8 cellular contexts compared by ENCODE assay signal in genomic region chr9:9942764-9943424, GRCh38.
DNase-seq lines count a peak whose midpoint lies in the region; ATAC-seq, FAIRE-seq and TF ChIP-seq lines count a peak whose summit lies in the region.

No MANE protein-coding gene starts in this region.

- no peak overlapping the region for H3K4me3 Mint-ChIP-seq in CD8-positive, alpha-beta T cell
- no peak overlapping the region for H3K4me3 Mint-ChIP-seq in activated CD8-positive, alpha-beta memory T cell treated with anti-CD3 and anti-CD28 coated beads, Interleukin-2, amount 10 ng/mL, durations not matched to agents 7 days and 5 days
- H3K4me3 Mint-ChIP-seq in naive thymus-derived CD4-positive, alpha-beta T cell = no peak overlapping the region

- H3K36me3 Mint-ChIP-seq in CD8-positive, alpha-beta T cell = no peaks in the 10 kb centered on the region
- no peaks in the 10 kb centered on the region for H3K36me3 Mint-ChIP-seq in activated CD8-positive, alpha-beta memory T cell treated with anti-CD3 and anti-CD28 coated beads, Interleukin-2, amount 10 ng/mL, durations not matched to agents 7 days and 5 days
- no peaks in the 10 kb centered on the region for H3K36me3 Mint-ChIP-seq in naive thymus-derived CD4-positive, alpha-beta T cell

- no peaks in the 10 kb centered on the region for H3K27me3 Mint-ChIP-seq in CD8-positive, alpha-beta T cell (ENCODE audit: low read depth)
- H3K27me3 Mint-ChIP-seq in activated CD8-positive, alpha-beta memory T cell treated with anti-CD3 and anti-CD28 coated beads, Interleukin-2, amount 10 ng/mL, durations not matched to agents 7 days and 5 days = no peaks in the 10 kb centered on the region
- H3K27me3 Mint-ChIP-seq in naive thymus-derived CD4-positive, alpha-beta T cell = no peaks in the 10 kb centered on the region

- H3K4me3 ChIP-seq in CD8-positive, alpha-beta T cell (ENCODE audit: low read depth, low read length) = no peak overlapping the region
- H3K4me3 ChIP-seq in esophagus squamous epithelium (no peak overlapping the region), suprapubic skin (no peak overlapping the region)
- H3K4me3 ChIP-seq in naive thymus-derived CD4-positive, alpha-beta T cell (ENCODE audit: low read length) = no peak overlapping the region

- intact Hi-C loops in CD8-positive, alpha-beta T cell (cut with DNase I, micrococcal nuclease) = loop anchor here (10.0 kb wide), 2 partner anchors 58 to 338 kb away; no protein-coding TSS in a partner anchor
- intact Hi-C loops in esophagus squamous epithelium (cut with DNase I) = no loop called here
- intact Hi-C loops in naive thymus-derived CD4-positive, alpha-beta T cell (cut with micrococcal nuclease) = loop anchor here in 1 of 2 donors (10.0 kb wide), 1 partner anchor 338 kb away; no protein-coding TSS in a partner anchor

- no peaks in the 10 kb centered on the region for H3K4me1 ChIP-seq in CD8-positive, alpha-beta T cell (ENCODE audit: insufficient read depth, low read length)
- no peaks in the 10 kb centered on the region for H3K4me1 ChIP-seq in esophagus squamous epithelium
- H3K4me1 ChIP-seq in naive thymus-derived CD4-positive, alpha-beta T cell (ENCODE audit: control insufficient read depth in 2 of 2, insufficient read depth in 2 of 2, low read length in 2 of 2) = no peaks in the 10 kb centered on the region
- no peaks in the 10 kb centered on the region for H3K4me1 ChIP-seq in suprapubic skin

- POLR2A ChIA-PET in CD8-positive, alpha-beta T cell (lab: Charles Lee) = no interaction called here
- POLR2A ChIA-PET in naive thymus-derived CD4-positive, alpha-beta T cell (lab: Charles Lee) = no interaction called here

- H3K27ac Mint-ChIP-seq in CD8-positive, alpha-beta T cell = no peak overlapping the region
- no peak overlapping the region for H3K27ac Mint-ChIP-seq in activated CD8-positive, alpha-beta memory T cell treated with anti-CD3 and anti-CD28 coated beads, Interleukin-2, amount 10 ng/mL, durations not matched to agents 7 days and 5 days
- no peak overlapping the region for H3K27ac Mint-ChIP-seq in naive thymus-derived CD4-positive, alpha-beta T cell

- CTCF ChIA-PET in CD8-positive, alpha-beta T cell (lab: Charles Lee) = interaction anchor here (0.6 to 1.8 kb wide), 10 partner anchors 9 to 55 kb away, joined by 3 to 11 read pairs (median 4); no protein-coding TSS in a partner anchor
- CTCF ChIA-PET in activated CD8-positive, alpha-beta memory T cell treated with anti-CD3 and anti-CD28 coated beads, Interleukin-2, amount 10 ng/mL, durations not matched to agents 7 days and 5 days (lab: Charles Lee) = interaction anchor here (0.7 to 1.8 kb wide), 9 partner anchors 9 to 141 kb away, joined by 3 to 6 read pairs (median 4); no protein-coding TSS in a partner anchor
- CTCF ChIA-PET in naive thymus-derived CD4-positive, alpha-beta T cell (lab: Charles Lee) = interaction anchor here (0.7 to 0.8 kb wide), 2 partner anchors 8 to 18 kb away, joined by 3 read pairs; no protein-coding TSS in a partner anchor

- H3K4me1 Mint-ChIP-seq in CD8-positive, alpha-beta T cell (ENCODE audit: low read depth) = no peaks in the 10 kb centered on the region
- H3K4me1 Mint-ChIP-seq in activated CD8-positive, alpha-beta memory T cell treated with anti-CD3 and anti-CD28 coated beads, Interleukin-2, amount 10 ng/mL, durations not matched to agents 7 days and 5 days = no peaks in the 10 kb centered on the region
- H3K4me1 Mint-ChIP-seq in naive thymus-derived CD4-positive, alpha-beta T cell = no peaks in the 10 kb centered on the region

- H3K27me3 ChIP-seq in CD8-positive, alpha-beta T cell (ENCODE audit: insufficient read depth, low read length) = no peaks in the 10 kb centered on the region
- H3K27me3 ChIP-seq in esophagus squamous epithelium (no peaks in the 10 kb centered on the region), suprapubic skin (no peaks in the 10 kb centered on the region)
- H3K27me3 ChIP-seq in naive thymus-derived CD4-positive, alpha-beta T cell (ENCODE audit: control insufficient read depth in 2 of 2, insufficient read depth in 2 of 2, low read length in 2 of 2) = no peaks in the 10 kb centered on the region

- TF ChIP-seq POLR2A in esophagus squamous epithelium (IDR thresholded peaks at IDR 0.05) = no peak
- no peak for TF ChIP-seq POLR2A in suprapubic skin (IDR thresholded peaks at IDR 0.05)

- H3K9me3 ChIP-seq in CD8-positive, alpha-beta T cell (ENCODE audit: low read length) = no peaks in the 10 kb centered on the region
- H3K9me3 ChIP-seq in esophagus squamous epithelium = no peaks in the 10 kb centered on the region
- H3K9me3 ChIP-seq in naive thymus-derived CD4-positive, alpha-beta T cell (ENCODE audit: control insufficient read depth in 2 of 3, low read length in 3 of 3) = no peaks in the 10 kb centered on the region
- no peaks in the 10 kb centered on the region for H3K9me3 ChIP-seq in suprapubic skin

- no peak overlapping the region for H3K27ac ChIP-seq in CD8-positive, alpha-beta T cell (ENCODE audit: low read depth, low read length)
- H3K27ac ChIP-seq in esophagus squamous epithelium (no peak overlapping the region), suprapubic skin (no peak overlapping the region)
- no peak overlapping the region for H3K27ac ChIP-seq in naive thymus-derived CD4-positive, alpha-beta T cell (ENCODE audit: low read depth, low read length)

- peak; percentile 96 for TF ChIP-seq CTCF in CD8-positive, alpha-beta T cell (IDR thresholded peaks at IDR 0.05)
- TF ChIP-seq CTCF in esophagus squamous epithelium (IDR thresholded peaks at IDR 0.05) = peak; percentile 56 to 84 (median 71)
- peak; percentile 45 to 78 for TF ChIP-seq CTCF in suprapubic skin (IDR thresholded peaks at IDR 0.05)

- H3K36me3 ChIP-seq in CD8-positive, alpha-beta T cell (ENCODE audit: insufficient read depth, low read length) = no peaks in the 10 kb centered on the region
- no peaks in the 10 kb centered on the region for H3K36me3 ChIP-seq in esophagus squamous epithelium
- no peaks in the 10 kb centered on the region for H3K36me3 ChIP-seq in naive thymus-derived CD4-positive, alpha-beta T cell (ENCODE audit: control insufficient read depth in 2 of 3, insufficient read depth in 3 of 3, low read length in 3 of 3)
- no peaks in the 10 kb centered on the region for H3K36me3 ChIP-seq in suprapubic skin

- peak; percentile 2 to 59 (median 20) for DNase-seq in CD8-positive, alpha-beta T cell
- DNase-seq in GM19239 (ENCODE audit: insufficient read length, low spot score) (peak; percentile 10), NCI-H524 treated with DMSO at 0.1 percent for 48 hours (lab: John Stamatoyannopoulos, UW) (peak; percentile 16), esophagus squamous epithelium (lab: John Stamatoyannopoulos, UW) (no peak), suprapubic skin (ENCODE audit: low spot score in 2 of 2) (peak in 1 of 2 donors; percentile 55)
- DNase-seq in activated CD8-positive, alpha-beta memory T cell treated with anti-CD3 and anti-CD28 coated beads, Interleukin-2, amount 10 ng/mL, durations not matched to agents 7 days and 5 days = peak; percentile 52
- peak in 8 of 9 donors; percentile 6 to 40 (median 25) for DNase-seq in naive thymus-derived CD4-positive, alpha-beta T cell

- 17 to 20% methylated on average over 5 of the region's 5 CpGs for WGBS in esophagus squamous epithelium, 2 donors
- WGBS in suprapubic skin = 21% methylated on average over 5 of the region's 5 CpGs

- no peak for TF ChIP-seq EP300 in suprapubic skin (IDR thresholded peaks at IDR 0.05)

- FAIRE-seq in GM19239 (lab: Jason Lieb, UNC) = peak; percentile 78

- peak; percentile 55 for ATAC-seq in CD8-positive, alpha-beta T cell
- peak; percentile 78 for ATAC-seq in HG03378 (IDR thresholded peaks at IDR 0.05; ENCODE audit: unreplicated experiment)
- ATAC-seq in activated CD8-positive, alpha-beta memory T cell treated with anti-CD3 and anti-CD28 coated beads, Interleukin-2, amount 10 ng/mL, durations not matched to agents 7 days and 5 days = peak; percentile 42
- ATAC-seq in naive thymus-derived CD4-positive, alpha-beta T cell = peak; percentile 73

- H3K9me3 Mint-ChIP-seq in CD8-positive, alpha-beta T cell = no peaks in the 10 kb centered on the region
- H3K9me3 Mint-ChIP-seq in activated CD8-positive, alpha-beta memory T cell treated with anti-CD3 and anti-CD28 coated beads, Interleukin-2, amount 10 ng/mL, durations not matched to agents 7 days and 5 days (ENCODE audit: low read depth) = no peaks in the 10 kb centered on the region
- no peaks in the 10 kb centered on the region for H3K9me3 Mint-ChIP-seq in naive thymus-derived CD4-positive, alpha-beta T cell
